Comparison of ENCODE assay signal across 8 cellular contexts in the genomic region with DNA sequence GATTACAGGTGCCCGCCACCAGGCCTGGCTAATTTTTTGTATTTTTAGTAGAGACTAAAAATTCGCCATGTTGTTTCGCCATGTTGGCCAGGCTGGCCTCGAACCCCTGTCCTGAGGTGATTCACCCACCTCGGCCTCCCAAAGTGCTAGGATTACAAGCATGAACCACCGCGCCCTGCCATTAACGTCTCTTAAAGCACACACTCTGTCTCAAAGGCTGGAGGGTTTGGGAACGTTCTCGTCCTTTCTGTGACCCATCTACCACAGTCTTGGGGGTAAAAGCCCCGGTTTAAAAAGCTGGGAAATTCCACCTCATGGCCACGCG. TPM values are rescaled to one million over a fixed set of nuclear protein-coding genes. Genes with fewer than 3 reads are reported as not detected.
DNase-seq lines count a peak whose midpoint lies in the region; ATAC-seq and TF ChIP-seq lines count a peak whose summit lies in the region.

No MANE protein-coding gene starts in this region.

- H3K27ac ChIP-seq in VCaP (peak overlapping the region; percentile 85), esophagus squamous epithelium (peak overlapping the region; percentile 93 to 96 (median 94)), rectal smooth muscle tissue (ENCODE audit: low read depth, low read length) (peak overlapping the region; percentile 91)

- in situ Hi-C loops in G401 (cut with HindIII; ENCODE audit: low sequenced_read_pairs), result no loop called here

- TF ChIP-seq CTCF in VCaP (conservative IDR thresholded peaks at IDR 0.05) (no peak), esophagus squamous epithelium (IDR thresholded peaks at IDR 0.05) (no peak)

- intact Hi-C loops in esophagus squamous epithelium (cut with DNase I), result no loop called here

- no peaks in the 10 kb centered on the region for H3K36me3 ChIP-seq in ES-I3 (ENCODE audit: insufficient read depth, low read length)
- H3K36me3 ChIP-seq in esophagus squamous epithelium, result no peaks in the 10 kb centered on the region
- H3K36me3 ChIP-seq in rectal smooth muscle tissue (ENCODE audit: control insufficient read depth, insufficient read depth, low read length), result no peaks in the 10 kb centered on the region

- no peak for ATAC-seq in GM21423 (IDR thresholded peaks at IDR 0.05; ENCODE audit: unreplicated experiment)

- H3K4me3 ChIP-seq in esophagus squamous epithelium (peak overlapping the region; percentile 17 to 63 (median 44)), rectal smooth muscle tissue (ENCODE audit: low read length) (peak overlapping the region; percentile 71)

- H3K4me1 ChIP-seq in ES-I3 (ENCODE audit: insufficient read depth, low read length), result peaks cover 17% of the 10 kb centered on the region
- H3K4me1 ChIP-seq in esophagus squamous epithelium, result peaks cover 15 to 40% (median 28%) of the 10 kb centered on the region in 3 donors
- H3K4me1 ChIP-seq in rectal smooth muscle tissue (ENCODE audit: control insufficient read depth, insufficient read depth, low read length), result peaks cover 9% of the 10 kb centered on the region

- H3K9me3 ChIP-seq in ES-I3 (ENCODE audit: control insufficient read depth, insufficient read depth, low read length) (no peaks in the 10 kb centered on the region), esophagus squamous epithelium (no peaks in the 10 kb centered on the region)

- DNase-seq in esophagus squamous epithelium (lab: John Stamatoyannopoulos, UW) (no peak), C1 segment of cervical spinal cord (lab: John Stamatoyannopoulos, UW) (no peak), G401 (ENCODE audit: low spot score) (no peak), GDM1 (lab: John Stamatoyannopoulos, UW) (no peak)

- H3K9ac ChIP-seq in ES-I3 (ENCODE audit: low read depth, low read length) (peak overlapping the region; percentile 34; the same call in 1 of the 2 replicates), rectal smooth muscle tissue (ENCODE audit: low read length) (peak overlapping the region; percentile 28)

- no peak for TF ChIP-seq POLR2A in esophagus squamous epithelium (IDR thresholded peaks at IDR 0.05)

- H3K27me3 ChIP-seq in esophagus squamous epithelium, result no peaks in the 10 kb centered on the region
- peaks cover 4% of the 10 kb centered on the region for H3K27me3 ChIP-seq in rectal smooth muscle tissue (ENCODE audit: control insufficient read depth, insufficient read depth, low read length)

- WGBS in esophagus squamous epithelium, 2 donors, result 39 to 49% methylated on average over 3 to 8 of the region's 13 CpGs

RNA-seq across cellular contexts. Expression of a gene that starts 57.8 kb away (rescaled TPM):
- 100 to 1,000 TPM in 1 of 4 donors, 10 to 100 TPM in 3; 25.2 to 103 (median 59.5) TPM for total RNA-seq in esophagus squamous epithelium
- total RNA-seq in G401 (2014; rRNA removed; shearing (Covaris generic)), result 15.0 and 24.3 TPM in 2 replicates
